ENCODE assay signal across 10 cellular contexts in genomic region chr19:11087870-11088507, GRCh38. TPM values are rescaled to one million over a fixed set of nuclear protein-coding genes. Genes with fewer than 3 reads are reported as not detected.
A peak's percentile ranks its signal among the peaks of the same experiment; 100 is the strongest.
DNase-seq lines count a peak whose midpoint lies in the region; ATAC-seq and TF ChIP-seq lines count a peak whose summit lies in the region.
"Had no signal": no experiment of that assay in that cellular context is flagged by ENCODE, and none has a peak within 500 bp of the region (broad histone marks: within the 10 kb centered on the region; RNA-seq: fewer than 3 reads in every experiment).

No MANE protein-coding gene starts in this region.

- H3K9me3 ChIP-seq in body of pancreas (no peaks in the 10 kb centered on the region), lung (ENCODE audit: control insufficient read depth in 2 of 2, insufficient read depth in 1 of 2, low read length in 1 of 2) (no peaks in the 10 kb centered on the region), transverse colon (no peaks in the 10 kb centered on the region)

- in situ Hi-C loops in transverse colon (cut with MboI; ENCODE audit: low pct_ligation_motif_present in 1 of 4, low pct_unique_long_range_greater_than_20kb in 1 of 4, low sequenced_read_pairs in 3 of 4) = no loop called here

- TF ChIP-seq CTCF in body of pancreas (IDR thresholded peaks at IDR 0.05) = no peak
- no peak for TF ChIP-seq CTCF in lung (IDR thresholded peaks at IDR 0.05; ENCODE audit: control extremely low read depth, extremely low read depth)
- no peak for TF ChIP-seq CTCF in transverse colon (IDR thresholded peaks at IDR 0.05)

- H3K36me3 Mint-ChIP-seq in activated naive CD4-positive, alpha-beta T cell treated with anti-CD3 and anti-CD28 coated beads, Interleukin-2, amount 50 U/mL, for 72 hours = peaks cover 5 to 28% of the 10 kb centered on the region in 2 donors

- no peak for ATAC-seq in activated naive CD4-positive, alpha-beta T cell treated with anti-CD3 and anti-CD28 coated beads, Interleukin-2, amount 50 U/mL, for 72 hours
- ATAC-seq in body of pancreas (no peak), lung (ENCODE audit: insufficient read depth, low FRiP score) (no peak), GM18907 (IDR thresholded peaks at IDR 0.05; ENCODE audit: unreplicated experiment) (no peak)

- no peak for TF ChIP-seq EP300 in transverse colon (IDR thresholded peaks at IDR 0.05; ENCODE audit: low read depth)

- H3K4me1 ChIP-seq in body of pancreas (peaks cover 82% of the 10 kb centered on the region), lung (ENCODE audit: control insufficient read depth in 2 of 2, insufficient read depth in 2 of 2, low read length in 2 of 2) (peaks cover 12 to 14% of the 10 kb centered on the region in 2 donors), transverse colon (peaks cover 6 to 53% (median 37%) of the 10 kb centered on the region in 4 donors)

- H3K36me3 ChIP-seq in body of pancreas (replicated peaks in 1 of 2; ENCODE audit: insufficient read depth in 1 of 2, low read depth in 2 of 2) = no peaks in the 10 kb centered on the region
- no peaks in the 10 kb centered on the region for H3K36me3 ChIP-seq in lung (ENCODE audit: control insufficient read depth in 2 of 2, insufficient read depth in 2 of 2, low read length in 2 of 2)
- no peaks in the 10 kb centered on the region for H3K36me3 ChIP-seq in transverse colon

- H3K27ac Mint-ChIP-seq in activated naive CD4-positive, alpha-beta T cell treated with anti-CD3 and anti-CD28 coated beads, Interleukin-2, amount 50 U/mL, for 72 hours = peak overlapping the region; percentile 99 to 100

- TF ChIP-seq POLR2A in body of pancreas (IDR thresholded peaks at IDR 0.05) = no peak
- TF ChIP-seq POLR2A in transverse colon (IDR thresholded peaks at IDR 0.05) = no peak

- intact Hi-C loops in body of pancreas (cut with DNase I) (no loop called here), transverse colon (cut with DNase I; ENCODE audit: low total_unique reads) (no loop called here)

- H3K4me3 ChIP-seq in body of pancreas (no peak overlapping the region), lung (no peak overlapping the region), transverse colon (no peak overlapping the region)

- 15 to 23% methylated on average over 4 of the region's 4 CpGs for WGBS in body of pancreas, 2 donors
- 83 to 89% methylated on average over 4 of the region's 4 CpGs for whole genome bisulfite sequencing in lung, 2 donors
- WGBS in transverse colon (ENCODE audit: low coverage in 1 of 2), 2 donors = 88 to 90% methylated on average over 2 to 4 of the region's 4 CpGs

- DNase-seq in activated naive CD4-positive, alpha-beta T cell treated with anti-CD3 and anti-CD28 coated beads, Interleukin-2, amount 50 U/mL, for 72 hours (ENCODE audit: low spot score in 2 of 2) = no peak
- no peak for DNase-seq in activated naive CD4-positive, alpha-beta T cell (lab: John Stamatoyannopoulos, UW)
- no peak for DNase-seq in body of pancreas
- DNase-seq in lung (ENCODE audit: low spot score) = no peak
- DNase-seq in transverse colon = no peak
- no peak for DNase-seq in NCI-H2107 (lab: John Stamatoyannopoulos, UW)
- no peak for DNase-seq in DMS114 treated with DMSO at 0.1 percent for 48 hours (lab: John Stamatoyannopoulos, UW; ENCODE audit: unreplicated experiment)
- DNase-seq: activated CD4-positive, alpha-beta T cell treated with anti-CD3 and anti-CD28 coated beads, Interleukin-2, amount 50 U/mL, for 4 hours; NCI-H2171 had no signal

- peak overlapping the region; percentile 94 to 99 (median 98) for H3K27ac ChIP-seq in body of pancreas
- H3K27ac ChIP-seq in lung (ENCODE audit: low read depth in 1 of 2, low read length in 1 of 2) = peak overlapping the region; percentile 79 to 89
- peak overlapping the region; percentile 90 to 98 (median 97) for H3K27ac ChIP-seq in transverse colon

- no peaks in the 10 kb centered on the region for H3K9me3 Mint-ChIP-seq in activated naive CD4-positive, alpha-beta T cell treated with anti-CD3 and anti-CD28 coated beads, Interleukin-2, amount 50 U/mL, for 72 hours

- H3K27me3 ChIP-seq in body of pancreas (no peaks in the 10 kb centered on the region), lung (ENCODE audit: control insufficient read depth, insufficient read depth) (no peaks in the 10 kb centered on the region), transverse colon (no peaks in the 10 kb centered on the region)

RNA-seq across cellular contexts. Expression of gene LDLR, which starts 1.3 kb away (rescaled TPM):
- total RNA-seq in activated naive CD4-positive, alpha-beta T cell treated with anti-CD3 and anti-CD28 coated beads, Interleukin-2, amount 50 U/mL, for 72 hours = 10 to 100 TPM; 53.0 to 66.6 TPM
- total RNA-seq in body of pancreas (100 to 1,000 TPM in 1 of 2 donors, 10 to 100 TPM in 1; 18.9 to 105 TPM), lung (100 to 1,000 TPM; 270 to 271 TPM), transverse colon (100 to 1,000 TPM in 2 of 4 donors, 10 to 100 TPM in 2; 26.4 to 275 (median 109) TPM)
- 100 to 1,000 TPM in 1 of 2 donors, 10 to 100 TPM in 1; 52.1 to 131 TPM for polyA plus RNA-seq in lung
